Comparison of ENCODE assay signal across 17 cellular contexts in genomic region chr1:235054466-235054865, GRCh38.
"Had no signal": no experiment of that assay in that cellular context is flagged by ENCODE, and none has a peak within 500 bp of the region (broad histone marks: within the 10 kb centered on the region; RNA-seq: fewer than 3 reads in every experiment).

No MANE protein-coding gene starts in this region.

- H3K9me3 Mint-ChIP-seq: activated B cell treated with CpG ODN at 0.5 μM for 24 hours; activated naive CD4-positive, alpha-beta T cell treated with anti-CD3 and anti-CD28 coated beads for 36 hours; activated T-helper 2 cell treated with anti-CD3 and anti-CD28 coated beads, Interferon-gamma antibody, Interleukin-2, Interleukin-4, amounts not matched to agents 10 μg/mL and 5 μg/mL and 100 μg/mL, durations not matched to agents 14 hours and 24 hours and 36 hours; T-helper 2 cell treated with Interferon-gamma antibody and Interleukin-4, amounts not matched to agents 5 μg/mL and 100 μg/mL, for 36 hours had no signal

- DNase-seq: activated B cell treated with CpG ODN at 0.5 μM for 24 hours; activated CD4-positive, alpha-beta T cell treated with anti-CD3 and anti-CD28 coated beads, Interleukin-2, amount 10 ng/mL, durations not matched to agents 24 days and 14 days; activated CD8-positive, alpha-beta memory T cell treated with anti-CD3 and anti-CD28 coated beads for 24 hours; activated naive CD4-positive, alpha-beta T cell treated with anti-CD3 and anti-CD28 coated beads for 36 hours; esophagus squamous epithelium; kidney glomerular epithelial cell; left ventricle myocardium superior; stimulated activated CD4-positive, alpha-beta T cell treated with anti-CD3 and anti-CD28 coated beads, Interleukin-4, amount 100 ng/mL, for 4 hours; stimulated activated CD8-positive, alpha-beta memory T cell treated with anti-CD3 and anti-CD28 coated beads, Interleukin-4, amount 100 ng/mL, for 48 hours; stomach; testis had no signal

- H3K27ac Mint-ChIP-seq: activated B cell treated with CpG ODN at 0.5 μM for 24 hours; activated CD4-positive, alpha-beta T cell treated with anti-CD3 and anti-CD28 coated beads, Interleukin-2, amount 10 ng/mL, durations not matched to agents 24 days and 14 days; activated naive CD4-positive, alpha-beta T cell treated with anti-CD3 and anti-CD28 coated beads for 36 hours; activated T-helper 2 cell treated with anti-CD3 and anti-CD28 coated beads, Interferon-gamma antibody, Interleukin-2, Interleukin-4, amounts not matched to agents 10 μg/mL and 5 μg/mL and 100 μg/mL, durations not matched to agents 14 hours and 24 hours and 36 hours; T-helper 2 cell treated with Interferon-gamma antibody and Interleukin-4, amounts not matched to agents 5 μg/mL and 100 μg/mL, for 36 hours had no signal

- H3K27me3 ChIP-seq: ascending aorta, esophagus squamous epithelium, hepatocyte, right atrium auricular region, stomach, testis had no signal

- H2AFZ ChIP-seq: hepatocyte had no signal

- H3K4me3 ChIP-seq: ascending aorta, esophagus squamous epithelium, hepatocyte, right atrium auricular region, smooth muscle cell, stomach, testis had no signal

- H3K79me2 ChIP-seq: hepatocyte had no signal

- H3K9me3 ChIP-seq: ascending aorta, esophagus squamous epithelium, right atrium auricular region, stomach, testis had no signal

- H3K27ac ChIP-seq: ascending aorta, esophagus squamous epithelium, hepatocyte, right atrium auricular region, stomach, testis had no signal

- H3K27me3 Mint-ChIP-seq: activated B cell treated with CpG ODN at 0.5 μM for 24 hours; activated CD4-positive, alpha-beta T cell treated with anti-CD3 and anti-CD28 coated beads, Interleukin-2, amount 10 ng/mL, durations not matched to agents 24 days and 14 days had no signal

- H3K4me3 Mint-ChIP-seq: activated B cell treated with CpG ODN at 0.5 μM for 24 hours; activated CD4-positive, alpha-beta T cell treated with anti-CD3 and anti-CD28 coated beads, Interleukin-2, amount 10 ng/mL, durations not matched to agents 24 days and 14 days; activated naive CD4-positive, alpha-beta T cell treated with anti-CD3 and anti-CD28 coated beads for 36 hours; T-helper 2 cell treated with Interferon-gamma antibody and Interleukin-4, amounts not matched to agents 5 μg/mL and 100 μg/mL, for 36 hours had no signal

- H3K4me1 ChIP-seq: testis had no signal

- H3K36me3 ChIP-seq: ascending aorta, esophagus squamous epithelium, right atrium auricular region, stomach had no signal

- H3K4me2 ChIP-seq: hepatocyte, smooth muscle cell had no signal
